In genomic region chr6:78744144-78744543, GRCh38 we compare ENCODE assay signal across 3 cellular contexts.
A peak's percentile ranks its signal among the peaks of the same experiment; 100 is the strongest.
TF ChIP-seq lines count a peak whose summit lies in the region.

No MANE protein-coding gene starts in this region.

TF ChIP-seq in HepG2, 621 proteins besides CTCF, POLR2A, EP300 and RAD21:
- TF ChIP-seq CENPX (CRISPR knock-in tag; IDR thresholded peaks at IDR 0.05): no peak
- no peak for TF ChIP-seq ZNF274 (CRISPR knock-in tag; IDR thresholded peaks at IDR 0.05)
- TF ChIP-seq ZNF337 (CRISPR knock-in tag; IDR thresholded peaks at IDR 0.05; ENCODE audit: borderline replicate concordance, low read depth): peak; percentile 97; the same call in 1 of the 2 replicates

TF ChIP-seq in HCT116, 20 proteins besides CTCF, POLR2A, EP300 and RAD21:
- TF ChIP-seq ZFX (IDR thresholded peaks at IDR 0.05): no peak
- TF ChIP-seq CBX3 (IDR thresholded peaks at IDR 0.05; ENCODE audit: low read depth): 0 out of 2 replicates have a peak, but pooled peaks have one; percentile 18
- TF ChIP-seq POLR2AphosphoS5 (IDR thresholded peaks at IDR 0.05; ENCODE audit: low read depth, low read length): no peak

TF ChIP-seq in HEK293, 187 proteins besides CTCF, POLR2A, EP300 and RAD21:
- peak; percentile 75 for TF ChIP-seq SETDB1 (IDR thresholded peaks at IDR 0.05; ENCODE audit: insufficient read length, low read length)
- no peak for TF ChIP-seq ZNF555 (tag by site-specific recombination; conservative IDR thresholded peaks at IDR 0.05)
- peak; percentile 83; the same call in 1 of the 2 replicates for TF ChIP-seq TRIM28 (IDR thresholded peaks at IDR 0.05; ENCODE audit: borderline replicate concordance, low read length)
